Comparison of ENCODE assay signal across 8 cellular contexts in the genomic region with DNA sequence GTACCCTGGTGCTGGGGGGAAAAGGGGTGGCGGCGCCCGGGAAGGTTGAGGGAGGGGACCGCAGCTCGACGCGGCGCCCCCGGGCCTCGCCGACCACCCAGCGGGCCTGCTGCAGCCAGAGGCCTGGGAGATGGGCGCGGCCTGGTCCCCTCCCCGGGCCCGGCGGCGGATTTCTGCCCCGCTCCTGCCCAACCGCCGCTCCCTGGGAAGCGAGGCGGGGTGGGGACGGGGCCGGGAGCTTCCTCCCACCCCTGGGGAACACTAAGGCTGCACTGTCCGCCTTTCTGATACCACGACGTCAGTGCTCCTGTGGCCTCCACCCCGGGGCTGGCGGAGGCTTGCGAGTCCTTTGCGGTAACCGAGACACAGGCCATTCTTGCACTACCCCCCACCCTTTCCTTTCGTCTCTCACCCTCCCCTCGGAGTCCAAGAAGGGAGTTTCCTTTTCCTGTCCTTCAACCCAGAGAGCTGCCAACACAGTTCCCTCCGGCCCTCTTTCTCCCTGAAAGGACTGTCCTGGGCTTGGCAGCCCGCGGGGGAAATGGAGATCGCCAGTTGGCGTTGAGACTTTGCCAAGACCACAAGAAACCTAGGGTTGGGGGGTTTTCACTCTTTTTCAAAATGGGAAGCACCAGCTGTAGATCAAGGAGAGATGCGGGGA. TPM values are rescaled to one million over a fixed set of nuclear protein-coding genes. Genes with fewer than 3 reads are reported as not detected.
DNase-seq lines count a peak whose midpoint lies in the region; ATAC-seq and TF ChIP-seq lines count a peak whose summit lies in the region.

No MANE protein-coding gene starts in this region.

- no peaks in the 10 kb centered on the region for H3K27me3 ChIP-seq in SJCRH30
- no peaks in the 10 kb centered on the region for H3K27me3 ChIP-seq in right atrium auricular region

- peak overlapping the region; percentile 91 for H3K4me3 ChIP-seq in SJCRH30
- peak overlapping the region; percentile 77 to 82 for H3K4me3 ChIP-seq in right atrium auricular region

- H3K36me3 ChIP-seq in SJCRH30, result peaks cover 17% of the 10 kb centered on the region
- H3K36me3 ChIP-seq in right atrium auricular region, result no peaks in the 10 kb centered on the region

- intact Hi-C loops in posterior vena cava (cut with DNase I), result no loop called here

- H3K9me3 ChIP-seq in SJCRH30 (replicated peaks), result no peaks in the 10 kb centered on the region
- H3K9me3 ChIP-seq in right atrium auricular region, result no peaks in the 10 kb centered on the region

- H3K27ac ChIP-seq in SJCRH30 (peak overlapping the region; percentile 99), angular gyrus (ENCODE audit: low read depth, low read length) (peak overlapping the region; percentile 94), right atrium auricular region (peak overlapping the region; percentile 94 to 97)

- DNase-seq in GDM1 (lab: John Stamatoyannopoulos, UW) (peak; percentile 60), HT1080 (ENCODE audit: low read depth) (peak; percentile 66), SJCRH30 (peak; percentile 67 to 82), right atrium auricular region (ENCODE audit: low spot score) (peak; percentile 68), posterior vena cava (ENCODE audit: low spot score) (peak; percentile 84), NCI-H2081 treated with DMSO at 0.1 percent for 48 hours (lab: John Stamatoyannopoulos, UW) (no peak)

- H3K4me1 ChIP-seq in SJCRH30, result peaks cover 3% of the 10 kb centered on the region; the same call in 1 of the 2 replicates
- H3K4me1 ChIP-seq in right atrium auricular region, result peaks cover 0 to 49% of the 10 kb centered on the region in 2 donors

- TF ChIP-seq CTCF in right atrium auricular region (IDR thresholded peaks at IDR 0.05), result no peak

- peak; percentile 31 for ATAC-seq in GM21526 (IDR thresholded peaks at IDR 0.05; ENCODE audit: low FRiP score, unreplicated experiment)

RNA-seq across cellular contexts. Expression of a gene that starts 0.7 kb away (rescaled TPM):
- total RNA-seq in HT1080 (2014; rRNA removed; shearing (Covaris generic)), result 27.4 and 41.4 TPM in 2 replicates
- polyA plus RNA-seq in HT1080 (2015; cell fraction: cytosol; rRNA removed), result 37.3 and 42.1 TPM in 2 replicates
- polyA plus RNA-seq in HT1080 (2015; cell fraction: nucleus; rRNA removed), result 25.5 and 26.8 TPM in 2 replicates
- total RNA-seq in SJCRH30 (2014; rRNA removed; shearing (Covaris generic)), result 78.3 and 82.8 TPM in 2 replicates
- total RNA-seq in right atrium auricular region (10 to 100 TPM; 51.5 to 66.1 TPM), posterior vena cava (100 to 1,000 TPM; 105 to 129 TPM)
